9 cellular contexts compared by ENCODE assay signal in genomic region chr4:168817418-168817817, GRCh38.
DNase-seq lines count a peak whose midpoint lies in the region; ATAC-seq, FAIRE-seq and TF ChIP-seq lines count a peak whose summit lies in the region.
"Had no signal": no experiment of that assay in that cellular context is flagged by ENCODE, and none has a peak within 500 bp of the region (broad histone marks: within the 10 kb centered on the region; RNA-seq: fewer than 3 reads in every experiment).

No MANE protein-coding gene starts in this region.

- no peak for TF ChIP-seq CTCF in OCI-LY3 (IDR thresholded peaks at IDR 0.05; ENCODE audit: low read depth, low read length)
- no peak for TF ChIP-seq CTCF in thoracic aorta (IDR thresholded peaks at IDR 0.05)

- ATAC-seq in thoracic aorta (ENCODE audit: insufficient number of reproducible peaks, low FRiP score, low read depth) (no peak), GM19452 (IDR thresholded peaks at IDR 0.05; ENCODE audit: unreplicated experiment) (no peak)

- no peaks in the 10 kb centered on the region for H3K9me3 Mint-ChIP-seq in activated T-helper 1 cell treated with anti-CD3 and anti-CD28 coated beads, Interleukin-12 subunit alpha, Interleukin-12 subunit beta, Interleukin-2, Interleukin-4 antibody, amounts not matched to agents 30 ng/mL and 10 ng/mL and 1 ng/mL, durations not matched to agents 14 hours and 24 hours and 36 hours

- peaks cover 13% of the 10 kb centered on the region for H3K4me1 Mint-ChIP-seq in activated T-helper 1 cell treated with anti-CD3 and anti-CD28 coated beads, Interleukin-12 subunit alpha, Interleukin-12 subunit beta, Interleukin-2, Interleukin-4 antibody, amounts not matched to agents 30 ng/mL and 10 ng/mL and 1 ng/mL, durations not matched to agents 14 hours and 24 hours and 36 hours (ENCODE audit: low read depth)

- no peaks in the 10 kb centered on the region for H4K20me1 ChIP-seq in OCI-LY3 (ENCODE audit: insufficient read depth, low read length)

- no peak for TF ChIP-seq POLR2A in H54 (IDR thresholded peaks at IDR 0.05; ENCODE audit: low read depth, low read length)

- no peaks in the 10 kb centered on the region for H3K36me3 ChIP-seq in OCI-LY3 (replicated peaks; ENCODE audit: low read depth, low read length)
- no peaks in the 10 kb centered on the region for H3K36me3 ChIP-seq in muscle layer of colon (ENCODE audit: insufficient read depth, low read length)
- H3K36me3 ChIP-seq in thoracic aorta = no peaks in the 10 kb centered on the region

- DNase-seq in caudate nucleus (lab: John Stamatoyannopoulos, UW) = no peak
- no peak for DNase-seq in thoracic aorta (ENCODE audit: low spot score)
- no peak for DNase-seq in activated T-helper 1 cell treated with anti-CD3 and anti-CD28 coated beads, Interleukin-12 subunit alpha, Interleukin-12 subunit beta, Interleukin-2, Interleukin-4 antibody, amounts not matched to agents 30 ng/mL and 10 ng/mL and 1 ng/mL, durations not matched to agents 14 hours and 24 hours and 36 hours (ENCODE audit: low spot score)
- DNase-seq in H54 (ENCODE audit: insufficient read length, low spot score) = no peak

- H3K36me3 Mint-ChIP-seq in activated T-helper 1 cell treated with anti-CD3 and anti-CD28 coated beads, Interleukin-12 subunit alpha, Interleukin-12 subunit beta, Interleukin-2, Interleukin-4 antibody, amounts not matched to agents 30 ng/mL and 10 ng/mL and 1 ng/mL, durations not matched to agents 14 hours and 24 hours and 36 hours (ENCODE audit: low read depth) = no peaks in the 10 kb centered on the region

- H2AFZ ChIP-seq in OCI-LY3 (ENCODE audit: low read depth, low read length) = 0 out of 2 replicates have a peak overlapping the region, but pooled peaks have one; percentile 71
- H2AFZ ChIP-seq: PC-9 had no signal

- H3K79me2 ChIP-seq in OCI-LY3 (ENCODE audit: low read length) = no peaks in the 10 kb centered on the region

- H3K4me2 ChIP-seq in OCI-LY3 (ENCODE audit: low read length) = peak overlapping the region; percentile 90
- H3K4me2 ChIP-seq: PC-9 had no signal

- FAIRE-seq in H54 (lab: Jason Lieb, UNC) = no peak

- H3K9me3 ChIP-seq in OCI-LY3 (ENCODE audit: insufficient read depth, low read length) = no peaks in the 10 kb centered on the region
- H3K9me3 ChIP-seq in muscle layer of colon (ENCODE audit: low read length) = no peaks in the 10 kb centered on the region
- no peaks in the 10 kb centered on the region for H3K9me3 ChIP-seq in thoracic aorta

- H3K4me3 ChIP-seq in OCI-LY3 (ENCODE audit: low read length) (peak overlapping the region; percentile 73), muscle layer of colon (ENCODE audit: low read depth in 1 of 2, low read length in 2 of 2) (peak overlapping the region in 1 of 2 donors; percentile 21), thoracic aorta (peak overlapping the region; percentile 65)
- H3K4me3 ChIP-seq: GM12878, PC-9 had no signal

- H3K27ac Mint-ChIP-seq in activated T-helper 1 cell treated with anti-CD3 and anti-CD28 coated beads, Interleukin-12 subunit alpha, Interleukin-12 subunit beta, Interleukin-2, Interleukin-4 antibody, amounts not matched to agents 30 ng/mL and 10 ng/mL and 1 ng/mL, durations not matched to agents 14 hours and 24 hours and 36 hours = no peak overlapping the region

- intact Hi-C loops in activated T-helper 1 cell treated with anti-CD3 and anti-CD28 coated beads, Interleukin-12 subunit alpha, Interleukin-12 subunit beta, Interleukin-2, Interleukin-4 antibody, amounts not matched to agents 30 ng/mL and 10 ng/mL and 1 ng/mL, durations not matched to agents 14 hours and 24 hours and 36 hours (cut with micrococcal nuclease) = loop anchor here (1.0 kb wide), 1 partner anchor 14 kb away; no protein-coding TSS in a partner anchor

- H3K9ac ChIP-seq in OCI-LY3 (ENCODE audit: low read length) (no peak overlapping the region), muscle layer of colon (ENCODE audit: low read length) (peak overlapping the region; percentile 14)

- H3K27me3 Mint-ChIP-seq in activated T-helper 1 cell treated with anti-CD3 and anti-CD28 coated beads, Interleukin-12 subunit alpha, Interleukin-12 subunit beta, Interleukin-2, Interleukin-4 antibody, amounts not matched to agents 30 ng/mL and 10 ng/mL and 1 ng/mL, durations not matched to agents 14 hours and 24 hours and 36 hours (ENCODE audit: insufficient read depth) = peaks cover 45% of the 10 kb centered on the region

- H3K4me1 ChIP-seq in OCI-LY3 (ENCODE audit: low read length) (peaks cover 10% of the 10 kb centered on the region), muscle layer of colon (ENCODE audit: insufficient read depth, low read length) (peaks cover 44% of the 10 kb centered on the region), thoracic aorta (ENCODE audit: control insufficient read depth in 1 of 2, low read depth in 2 of 2) (peaks cover 27 to 59% of the 10 kb centered on the region in 2 donors)

- H3K27me3 ChIP-seq in OCI-LY3 (ENCODE audit: low read depth, low read length) (peaks cover 43% of the 10 kb centered on the region), muscle layer of colon (ENCODE audit: control insufficient read depth in 1 of 2, insufficient read depth in 2 of 2, low read length in 2 of 2) (no peaks in the 10 kb centered on the region), thoracic aorta (replicated peaks; ENCODE audit: insufficient read depth) (no peaks in the 10 kb centered on the region)

- H3K27ac ChIP-seq in OCI-LY3 (ENCODE audit: low read length) (no peak overlapping the region), caudate nucleus (ENCODE audit: low read depth, low read length) (peak overlapping the region; percentile 69), muscle layer of colon (ENCODE audit: low read depth, low read length) (peak overlapping the region; percentile 93), thoracic aorta (peak overlapping the region; percentile 79 to 82)
- H3K27ac ChIP-seq: PC-9 had no signal

- no peak overlapping the region for H3K4me3 Mint-ChIP-seq in activated T-helper 1 cell treated with anti-CD3 and anti-CD28 coated beads, Interleukin-12 subunit alpha, Interleukin-12 subunit beta, Interleukin-2, Interleukin-4 antibody, amounts not matched to agents 30 ng/mL and 10 ng/mL and 1 ng/mL, durations not matched to agents 14 hours and 24 hours and 36 hours
